ENCODE assay signal across 8 cellular contexts in genomic region chr1:7975212-7975865, GRCh38. TPM values are rescaled to one million over a fixed set of nuclear protein-coding genes. Genes with fewer than 3 reads are reported as not detected.
DNase-seq lines count a peak whose midpoint lies in the region; ATAC-seq and TF ChIP-seq lines count a peak whose summit lies in the region.

No MANE protein-coding gene starts in this region.

- H3K4me3 ChIP-seq in right lobe of liver (no peak overlapping the region), suprapubic skin (no peak overlapping the region)

- peaks cover 0 to 14% (median 1%) of the 10 kb centered on the region in 4 donors for H3K4me1 ChIP-seq in right lobe of liver
- H3K4me1 ChIP-seq in suprapubic skin: peaks cover 4% of the 10 kb centered on the region

- H3K36me3 Mint-ChIP-seq in T-helper 2 cell treated with Interferon-gamma antibody and Interleukin-4, amounts not matched to agents 5 μg/mL and 100 μg/mL, for 36 hours (ENCODE audit: low read depth): peaks cover 42% of the 10 kb centered on the region

- H3K27ac ChIP-seq in right lobe of liver (no peak overlapping the region), suprapubic skin (no peak overlapping the region)

- H3K27me3 ChIP-seq in right lobe of liver: no peaks in the 10 kb centered on the region
- no peaks in the 10 kb centered on the region for H3K27me3 ChIP-seq in suprapubic skin

- no peaks in the 10 kb centered on the region for H3K9me3 ChIP-seq in right lobe of liver
- H3K9me3 ChIP-seq in suprapubic skin: no peaks in the 10 kb centered on the region

- no peak for TF ChIP-seq EP300 in suprapubic skin (IDR thresholded peaks at IDR 0.05)

- TF ChIP-seq CTCF in right lobe of liver (IDR thresholded peaks at IDR 0.05): peak; percentile 87 to 93 (median 90)
- peak; percentile 67 to 79 for TF ChIP-seq CTCF in suprapubic skin (IDR thresholded peaks at IDR 0.05)

- peaks cover 0 to 64% (median 22%) of the 10 kb centered on the region in 4 donors for H3K36me3 ChIP-seq in right lobe of liver
- peaks cover 57% of the 10 kb centered on the region for H3K36me3 ChIP-seq in suprapubic skin

- TF ChIP-seq POLR2A in right lobe of liver (IDR thresholded peaks at IDR 0.05): no peak
- no peak for TF ChIP-seq POLR2A in suprapubic skin (IDR thresholded peaks at IDR 0.05)

- peak; percentile 28 for DNase-seq in activated naive CD4-positive, alpha-beta T cell treated with Interleukin-2 at 50 U/mL for 16 hours
- DNase-seq in activated naive CD4-positive, alpha-beta T cell (lab: John Stamatoyannopoulos, UW): no peak
- peak; percentile 70 for DNase-seq in NCI-H128 (lab: John Stamatoyannopoulos, UW; ENCODE audit: unreplicated experiment)
- DNase-seq in T-helper 2 cell treated with Interferon-gamma antibody and Interleukin-4, amounts not matched to agents 5 μg/mL and 100 μg/mL, for 36 hours (ENCODE audit: low spot score): peak; percentile 15
- peak; percentile 30 for DNase-seq in dedifferentiated amniotic fluid mesenchymal stem cell (ENCODE audit: extremely low spot score)
- peak; percentile 68 to 80 (median 76) for DNase-seq in right lobe of liver
- DNase-seq in suprapubic skin (ENCODE audit: low spot score in 2 of 2): peak; percentile 81 to 86

- no peak overlapping the region for H3K27ac Mint-ChIP-seq in T-helper 2 cell treated with Interferon-gamma antibody and Interleukin-4, amounts not matched to agents 5 μg/mL and 100 μg/mL, for 36 hours

- no peaks in the 10 kb centered on the region for H3K27me3 Mint-ChIP-seq in T-helper 2 cell treated with Interferon-gamma antibody and Interleukin-4, amounts not matched to agents 5 μg/mL and 100 μg/mL, for 36 hours (ENCODE audit: low read depth)

- H3K4me1 Mint-ChIP-seq in T-helper 2 cell treated with Interferon-gamma antibody and Interleukin-4, amounts not matched to agents 5 μg/mL and 100 μg/mL, for 36 hours (ENCODE audit: low read depth): no peaks in the 10 kb centered on the region

- no peak overlapping the region for H3K4me3 Mint-ChIP-seq in T-helper 2 cell treated with Interferon-gamma antibody and Interleukin-4, amounts not matched to agents 5 μg/mL and 100 μg/mL, for 36 hours

- intact Hi-C loops in right lobe of liver (cut with DNase I): loop anchor here (5.0 to 10.0 kb wide), 2 partner anchors 342 to 369 kb away; partner anchors contain the start of gene SLC45A1 (in 1 of the 2)

- 66% methylated on average over 7 of the region's 8 CpGs for WGBS in right lobe of liver (ENCODE audit: insufficient coverage, low coverage, low lambda C conversion rate, missing lambda C conversion rate)
- WGBS in suprapubic skin: 60% methylated on average over 8 of the region's 8 CpGs

- ATAC-seq in right lobe of liver (peak; percentile 99 to 100 (median 100)), GM18870 (IDR thresholded peaks at IDR 0.05; ENCODE audit: unreplicated experiment) (no peak)

- H3K9me3 Mint-ChIP-seq in T-helper 2 cell treated with Interferon-gamma antibody and Interleukin-4, amounts not matched to agents 5 μg/mL and 100 μg/mL, for 36 hours: no peaks in the 10 kb centered on the region

RNA-seq across cellular contexts. Expression of gene PARK7, which starts 13.8 kb away (rescaled TPM):
- 100 to 1,000 TPM; 144 to 218 (median 173) TPM for total RNA-seq in right lobe of liver
- 10 to 100 TPM; 74.0 to 94.1 (median 85.2) TPM for total RNA-seq in suprapubic skin

RNA-seq across cellular contexts. Expression of gene TNFRSF9, which starts 34.7 kb away (rescaled TPM):
- under 1 TPM in 4 of 6 experiments, not detected in 2; 0.06 to 0.22 (median 0.10) TPM for total RNA-seq in right lobe of liver
- total RNA-seq in suprapubic skin: not detected

RNA-seq across cellular contexts. Expression of gene ERRFI1, which starts 50.8 kb away (rescaled TPM):
- 100 to 1,000 TPM; 109 to 539 (median 214) TPM for total RNA-seq in right lobe of liver
- 100 to 1,000 TPM; 128 to 312 (median 262) TPM for total RNA-seq in suprapubic skin

Comparison
In these comparisons a context has a peak if more than half of its experiments do, and no peak if none do; other contexts are left out.
1. DNase-seq: peak in activated naive CD4-positive, alpha-beta T cell treated with Interleukin-2 at 50 U/mL for 16 hours (single experiment), NCI-H128 (single experiment), T-helper 2 cell treated with Interferon-gamma antibody and Interleukin-4, amounts not matched to agents 5 μg/mL and 100 μg/mL, for 36 hours (single experiment), dedifferentiated amniotic fluid mesenchymal stem cell (single experiment), right lobe of liver (3 of 3) and suprapubic skin (2 of 2); none in activated naive CD4-positive, alpha-beta T cell (0 of 4).